Comparison of ENCODE assay signal across 18 cellular contexts in genomic region chr17:79391376-79391775, GRCh38.
"Had no signal": no experiment of that assay in that cellular context is flagged by ENCODE, and none has a peak within 500 bp of the region (broad histone marks: within the 10 kb centered on the region; RNA-seq: fewer than 3 reads in every experiment).

No MANE protein-coding gene starts in this region.

- ATAC-seq: gastroesophageal sphincter; stimulated activated naive CD8-positive, alpha-beta T cell treated with anti-CD3 and anti-CD28 coated beads, Interleukin-15, Interleukin-2, amounts not matched to agents 100 U/mL and 50 U/mL, for 24 hours had no signal

- FAIRE-seq: colon, kidney, small intestine had no signal

- H3K36me3 ChIP-seq: esophagus squamous epithelium, gastroesophageal sphincter, left ventricle myocardium inferior, lower lobe of right lung, ovary, right atrium auricular region, suprapubic skin, thyroid gland, upper lobe of left lung had no signal

- H3K36me3 Mint-ChIP-seq: memory B cell, mesothelial cell of epicardium, natural killer cell had no signal

- H3K4me3 ChIP-seq: esophagus squamous epithelium, gastroesophageal sphincter, left ventricle myocardium inferior, lower lobe of right lung, ovary, right atrium auricular region, suprapubic skin, thyroid gland, upper lobe of left lung had no signal

- H3K9me3 ChIP-seq: esophagus squamous epithelium, gastroesophageal sphincter, left ventricle myocardium inferior, lower lobe of right lung, ovary, right atrium auricular region, suprapubic skin, thyroid gland, upper lobe of left lung had no signal

- H3K27ac ChIP-seq: esophagus squamous epithelium, gastroesophageal sphincter, left ventricle myocardium inferior, lower lobe of right lung, ovary, right atrium auricular region, suprapubic skin, thyroid gland, upper lobe of left lung had no signal

- DNase-seq: esophagus squamous epithelium had no signal

- H3K9me3 Mint-ChIP-seq: dendritic cell treated with granulocyte-macrophage colony-stimulating factor and Interleukin-4, amounts not matched to agents 40 ng/mL and 50 ng/mL, for 4 days; memory B cell; mesothelial cell of epicardium; natural killer cell; neural crest cell had no signal

- H3K4me3 Mint-ChIP-seq: dendritic cell treated with granulocyte-macrophage colony-stimulating factor and Interleukin-4, amounts not matched to agents 40 ng/mL and 50 ng/mL, for 4 days; memory B cell; mesothelial cell of epicardium; natural killer cell; neural crest cell had no signal

- H3K4me1 Mint-ChIP-seq: mesothelial cell of epicardium, neural crest cell had no signal

- H3K4me1 ChIP-seq: left ventricle myocardium inferior, lower lobe of right lung, right atrium auricular region, thyroid gland had no signal

- H3K27me3 ChIP-seq: ovary had no signal

- H3K27ac Mint-ChIP-seq: dendritic cell treated with granulocyte-macrophage colony-stimulating factor and Interleukin-4, amounts not matched to agents 40 ng/mL and 50 ng/mL, for 4 days; memory B cell; mesothelial cell of epicardium; natural killer cell had no signal
